18 cellular contexts compared by ENCODE assay signal in genomic region chr6:74891358-74891811, GRCh38.
DNase-seq lines count a peak whose midpoint lies in the region; ATAC-seq, FAIRE-seq and TF ChIP-seq lines count a peak whose summit lies in the region.
"Had no signal": no experiment of that assay in that cellular context is flagged by ENCODE, and none has a peak within 500 bp of the region (broad histone marks: within the 10 kb centered on the region; RNA-seq: fewer than 3 reads in every experiment).

No MANE protein-coding gene starts in this region.

- H3K4me3 ChIP-seq in AG10803 (ENCODE audit: low read length): no peak overlapping the region
- H3K4me3 ChIP-seq in cardiac fibroblast (replicated peaks in 1 of 2; ENCODE audit: low read depth in 2 of 2, low read length in 2 of 2): no peak overlapping the region
- H3K4me3 ChIP-seq in right atrium auricular region: no peak overlapping the region
- H3K4me3 ChIP-seq in sigmoid colon: no peak overlapping the region
- no peak overlapping the region for H3K4me3 ChIP-seq in upper lobe of right lung
- H3K4me3 ChIP-seq in dorsolateral prefrontal cortex: no peak overlapping the region
- H3K4me3 ChIP-seq: smooth muscle cell, thoracic aorta had no signal

- intact Hi-C loops in sigmoid colon (cut with DNase I): no loop called here
- intact Hi-C loops in upper lobe of right lung (cut with DNase I): no loop called here
- intact Hi-C loops in dorsolateral prefrontal cortex (cut with DNase I): no loop called here

- H3K27ac ChIP-seq in right atrium auricular region: peak overlapping the region; percentile 1 to 11
- H3K27ac ChIP-seq in sigmoid colon: peak overlapping the region; percentile 6 to 54 (median 24)
- no peak overlapping the region for H3K27ac ChIP-seq in upper lobe of right lung
- no peak overlapping the region for H3K27ac ChIP-seq in dorsolateral prefrontal cortex
- H3K27ac ChIP-seq: thoracic aorta had no signal

- TF ChIP-seq POLR2A in sigmoid colon (IDR thresholded peaks at IDR 0.05): no peak

- FAIRE-seq in frontal cortex (lab: Jason Lieb, UNC): no peak

- 48 to 67% methylated on average over 4 of the region's 4 CpGs for WGBS in sigmoid colon, 2 donors

- H3K9me3 ChIP-seq in right atrium auricular region: no peaks in the 10 kb centered on the region
- no peaks in the 10 kb centered on the region for H3K9me3 ChIP-seq in sigmoid colon
- H3K9me3 ChIP-seq in upper lobe of right lung: no peaks in the 10 kb centered on the region
- H3K9me3 ChIP-seq: thoracic aorta had no signal

- DNase-seq in AG10803 (ENCODE audit: low read depth): peak; percentile 89
- peak; percentile 47 to 79 for DNase-seq in cardiac fibroblast (ENCODE audit: low read depth in 2 of 2)
- no peak for DNase-seq in right atrium auricular region (ENCODE audit: low spot score)
- DNase-seq in sigmoid colon: peak; percentile 82
- no peak for DNase-seq in upper lobe of right lung
- no peak for DNase-seq in frontal cortex (ENCODE audit: low spot score in 2 of 2)
- DNase-seq in dorsolateral prefrontal cortex: no peak
- DNase-seq: activated B cell treated with CpG ODN at 0.5 μM for 24 hours; activated CD8-positive, alpha-beta memory T cell treated with anti-CD3 and anti-CD28 coated beads, Interleukin-2, amount 50 U/mL, for 4 hours; activated naive CD8-positive, alpha-beta T cell treated with anti-CD3 and anti-CD28 coated beads, Interleukin-2, amount 50 U/mL, for 24 hours; DMS 273 treated with DMSO at 0.1 percent for 48 hours; naive thymus-derived CD8-positive, alpha-beta T cell; NCI-H1417 treated with DMSO at 0.1 percent for 48 hours; PC-3; SW 1271 had no signal

- TF ChIP-seq CTCF in AG10803 (conservative IDR thresholded peaks at IDR 0.05; ENCODE audit: low read length) (no peak), cardiac fibroblast (IDR thresholded peaks at IDR 0.05; ENCODE audit: low read depth, low read length) (no peak), right atrium auricular region (IDR thresholded peaks at IDR 0.05) (no peak), sigmoid colon (IDR thresholded peaks at IDR 0.05) (no peak), upper lobe of right lung (IDR thresholded peaks at IDR 0.05) (no peak), dorsolateral prefrontal cortex (IDR thresholded peaks at IDR 0.05 in 54 of 56, conservative IDR thresholded peaks at IDR 0.05 in 2 of 56; ENCODE audit: low read depth in 1 of 56, partially characterized antibody in 56 of 56) (no peak)

- no peaks in the 10 kb centered on the region for H3K36me3 ChIP-seq in right atrium auricular region
- H3K36me3 ChIP-seq in sigmoid colon: no peaks in the 10 kb centered on the region
- no peaks in the 10 kb centered on the region for H3K36me3 ChIP-seq in upper lobe of right lung
- H3K36me3 ChIP-seq: thoracic aorta had no signal

- no peak for ATAC-seq in upper lobe of right lung
- ATAC-seq in HG02981 (IDR thresholded peaks at IDR 0.05; ENCODE audit: unreplicated experiment): no peak
- ATAC-seq: activated naive CD8-positive, alpha-beta T cell treated with anti-CD3 and anti-CD28 coated beads, Interleukin-2, amount 50 U/mL, for 24 hours; naive thymus-derived CD8-positive, alpha-beta T cell; PC-3 had no signal

- no peaks in the 10 kb centered on the region for H3K27me3 ChIP-seq in right atrium auricular region
- H3K27me3 ChIP-seq in sigmoid colon: no peaks in the 10 kb centered on the region
- H3K27me3 ChIP-seq in upper lobe of right lung: no peaks in the 10 kb centered on the region
- H3K27me3 ChIP-seq in dorsolateral prefrontal cortex: no peaks in the 10 kb centered on the region

- no peaks in the 10 kb centered on the region for H3K4me1 ChIP-seq in right atrium auricular region
- H3K4me1 ChIP-seq in sigmoid colon: peaks cover 0 to 17% (median 7%) of the 10 kb centered on the region in 4 donors
- peaks cover 7% of the 10 kb centered on the region for H3K4me1 ChIP-seq in upper lobe of right lung

- TF ChIP-seq EP300 in sigmoid colon (IDR thresholded peaks at IDR 0.05): no peak

Comparison
In these comparisons a context has a peak if more than half of its experiments do, and no peak if none do; other contexts are left out.
1. DNase-seq: peak in AG10803 (single experiment), cardiac fibroblast (2 of 2) and sigmoid colon (single experiment); none in right atrium auricular region (single experiment), upper lobe of right lung (single experiment), frontal cortex (0 of 2) and dorsolateral prefrontal cortex (0 of 10).
2. H3K27ac ChIP-seq: peak in right atrium auricular region (2 of 2) and sigmoid colon (4 of 4); none in upper lobe of right lung (single experiment) and dorsolateral prefrontal cortex (0 of 59).